ENCODE assay signal across 22 cellular contexts in genomic region chr12:131555197-131555820, GRCh38.
"Had no signal": no experiment of that assay in that cellular context is flagged by ENCODE, and none has a peak within 500 bp of the region (broad histone marks: within the 10 kb centered on the region; RNA-seq: fewer than 3 reads in every experiment).

No MANE protein-coding gene starts in this region.

- H3K27ac Mint-ChIP-seq: activated CD4-positive, alpha-beta T cell treated with anti-CD3 and anti-CD28 coated beads, Interleukin-2, amount 10 ng/mL, durations not matched to agents 24 days and 14 days; activated CD8-positive, alpha-beta T cell treated with anti-CD3 and anti-CD28 coated beads, Interleukin-2, amount 10 ng/mL, durations not matched to agents 7 days and 5 days; activated naive CD8-positive, alpha-beta T cell; activated T-cell treated with anti-CD3 and anti-CD28 coated beads, Interleukin-2, amount 50 U/mL, for 72 hours; memory B cell; natural killer cell had no signal

- H3K27ac ChIP-seq: body of pancreas, gastroesophageal sphincter, heart right ventricle, left lung, right atrium auricular region, transverse colon had no signal

- H3K9me3 Mint-ChIP-seq: activated CD4-positive, alpha-beta T cell treated with anti-CD3 and anti-CD28 coated beads, Interleukin-2, amount 10 ng/mL, durations not matched to agents 24 days and 14 days; natural killer cell had no signal

- DNase-seq: activated CD4-positive, alpha-beta T cell treated with anti-CD3 and anti-CD28 coated beads, Interleukin-2, amount 10 ng/mL, durations not matched to agents 24 days and 14 days; activated CD4-positive, CD25-positive, alpha-beta regulatory T cell; activated CD8-positive, alpha-beta memory T cell treated with anti-CD3 and anti-CD28 coated beads, Interleukin-2, amount 50 U/mL, for 4 hours; activated CD8-positive, alpha-beta T cell treated with anti-CD3 and anti-CD28 coated beads, Interleukin-2, amount 10 ng/mL, durations not matched to agents 7 days and 5 days; activated gamma-delta T cell; activated T-cell treated with anti-CD3 and anti-CD28 coated beads, Interleukin-2, amount 50 U/mL, for 72 hours; amniotic stem cell; body of pancreas; cerebellar nuclear complex; effector CD8-positive, alpha-beta T cell; heart right ventricle; left lung; natural killer cell; small intestine; stimulated activated CD4-positive, alpha-beta T cell treated with anti-CD3 and anti-CD28 coated beads, Interleukin-4, amount 100 ng/mL, for 24 hours; stimulated activated naive CD4-positive, alpha-beta T cell treated with Interleukin-2 at 50 U/mL for 16 hours; T-helper 2 cell; transverse colon had no signal

- H3K4me1 ChIP-seq: body of pancreas, gastroesophageal sphincter, heart right ventricle, left lung, right atrium auricular region, transverse colon had no signal

- H3K36me3 ChIP-seq: gastroesophageal sphincter, heart right ventricle, left lung, right atrium auricular region, transverse colon had no signal

- H3K27me3 ChIP-seq: body of pancreas, right atrium auricular region, transverse colon had no signal

- H3K4me3 Mint-ChIP-seq: activated CD4-positive, alpha-beta T cell treated with anti-CD3 and anti-CD28 coated beads, Interleukin-2, amount 10 ng/mL, durations not matched to agents 24 days and 14 days; activated CD8-positive, alpha-beta T cell treated with anti-CD3 and anti-CD28 coated beads, Interleukin-2, amount 10 ng/mL, durations not matched to agents 7 days and 5 days; activated naive CD8-positive, alpha-beta T cell; activated T-cell treated with anti-CD3 and anti-CD28 coated beads, Interleukin-2, amount 50 U/mL, for 72 hours; memory B cell; natural killer cell had no signal

- H3K36me3 Mint-ChIP-seq: activated naive CD8-positive, alpha-beta T cell; natural killer cell had no signal

- H3K4me1 Mint-ChIP-seq: activated CD4-positive, alpha-beta T cell treated with anti-CD3 and anti-CD28 coated beads, Interleukin-2, amount 10 ng/mL, durations not matched to agents 24 days and 14 days; natural killer cell had no signal

- H3K9me3 ChIP-seq: body of pancreas, gastroesophageal sphincter, heart right ventricle, left lung, right atrium auricular region, transverse colon had no signal

- H3K4me3 ChIP-seq: body of pancreas, gastroesophageal sphincter, heart right ventricle, left lung, right atrium auricular region, transverse colon had no signal
